In the genomic region with DNA sequence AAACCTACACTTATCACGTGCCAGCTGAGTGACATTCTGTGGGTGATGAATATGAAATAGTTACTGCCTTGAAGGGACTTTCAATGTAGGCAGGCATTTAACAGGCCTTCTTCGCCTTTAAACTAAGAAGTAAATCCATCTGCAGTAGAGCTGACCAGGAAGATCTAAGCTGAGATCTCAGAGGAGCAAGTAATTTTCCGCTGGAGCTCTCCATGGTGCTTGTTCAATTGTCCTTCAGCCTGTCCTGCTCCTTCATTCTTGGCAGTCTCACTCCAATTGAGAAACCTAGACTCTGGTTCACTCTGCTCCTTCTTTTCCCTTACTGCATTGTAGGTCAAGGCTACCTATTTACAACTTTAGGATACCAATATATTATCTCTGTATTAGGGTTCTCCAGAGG, we compare ENCODE assay signal across 11 cellular contexts.
DNase-seq lines count a peak whose midpoint lies in the region; ATAC-seq, FAIRE-seq and TF ChIP-seq lines count a peak whose summit lies in the region.
"Had no signal": no experiment of that assay in that cellular context is flagged by ENCODE, and none has a peak within 500 bp of the region (broad histone marks: within the 10 kb centered on the region; RNA-seq: fewer than 3 reads in every experiment).

No MANE protein-coding gene starts in this region.

- H3K36me3 Mint-ChIP-seq in astrocyte (ENCODE audit: low read depth, unreplicated experiment) = no peaks in the 10 kb centered on the region
- H3K36me3 Mint-ChIP-seq: activated naive CD8-positive, alpha-beta T cell had no signal

- no peaks in the 10 kb centered on the region for H3K9me3 ChIP-seq in IMR-90 (ENCODE audit: control insufficient read depth, insufficient read depth, low read length)
- H3K9me3 ChIP-seq in astrocyte (ENCODE audit: insufficient read depth, low read depth, low read length) = no peaks in the 10 kb centered on the region
- H3K9me3 ChIP-seq: HAP-1, neutrophil had no signal

- H3K4ac ChIP-seq in IMR-90 (ENCODE audit: low read depth, low read length) = no peak overlapping the region

- H2AFZ ChIP-seq in IMR-90 (replicated peaks; ENCODE audit: low read length, poor library complexity) (no peak overlapping the region), astrocyte (ENCODE audit: low read depth, low read length) (no peak overlapping the region)

- H2BK5ac ChIP-seq in IMR-90 (ENCODE audit: low read depth, low read length, poor library complexity, severe bottlenecking) = no peak overlapping the region

- no peaks in the 10 kb centered on the region for H3K4me1 ChIP-seq in IMR-90 (ENCODE audit: control insufficient read depth, insufficient read depth, low read length)
- H3K4me1 ChIP-seq in astrocyte (ENCODE audit: insufficient read depth, low read length) = no peaks in the 10 kb centered on the region
- H3K4me1 ChIP-seq: HAP-1 had no signal

- H2BK20ac ChIP-seq in IMR-90 (ENCODE audit: low read depth, low read length) = no peak overlapping the region

- no peak overlapping the region for H2BK120ac ChIP-seq in IMR-90 (ENCODE audit: low read depth, low read length)

- FAIRE-seq in astrocyte (lab: Jason Lieb, UNC) = peak; percentile 26

- CTCF ChIA-PET in IMR-90 (lab: Yijun Ruan, JAX) = no interaction called here

- no peak for TF ChIP-seq RAD21 in IMR-90 (IDR thresholded peaks at IDR 0.05; ENCODE audit: low read length)

- H2BK15ac ChIP-seq in IMR-90 (ENCODE audit: low read depth, low read length) = no peak overlapping the region

- DNase-seq in AG08396 (ENCODE audit: low spot score) = peak; percentile 38
- peak; percentile 66 for DNase-seq in IMR-90
- peak; percentile 33 for DNase-seq in astrocyte (ENCODE audit: low read depth)
- peak; percentile 26 for DNase-seq in kidney glomerular epithelial cell (lab: John Stamatoyannopoulos, UW)
- no peak for DNase-seq in cerebellar cortex (ENCODE audit: low spot score)
- no peak for DNase-seq in NCI-H510A treated with DMSO at 0.1 percent for 48 hours (lab: John Stamatoyannopoulos, UW)
- DNase-seq in DMS53 treated with DMSO at 0.1 percent for 48 hours (lab: John Stamatoyannopoulos, UW; ENCODE audit: unreplicated experiment) = no peak

- intact Hi-C loops in IMR-90 (cut with micrococcal nuclease) = no loop called here

- H3K14ac ChIP-seq in IMR-90 (replicated peaks; ENCODE audit: low read depth, low read length) = no peak overlapping the region

- H3K79me1 ChIP-seq in IMR-90 (ENCODE audit: low read depth in 1 of 2, low read length in 2 of 2) = no peaks in the 10 kb centered on the region

- H3K4me2 ChIP-seq in IMR-90 (ENCODE audit: low read depth, low read length) (no peak overlapping the region), astrocyte (ENCODE audit: low read length) (no peak overlapping the region)

- H3K9ac ChIP-seq in IMR-90 (ENCODE audit: low read depth, low read length) (no peak overlapping the region), astrocyte (ENCODE audit: low read length) (no peak overlapping the region)

- TF ChIP-seq CTCF in IMR-90 (conservative IDR thresholded peaks at IDR 0.05; ENCODE audit: low read depth, low read length) (no peak), astrocyte (IDR thresholded peaks at IDR 0.05; ENCODE audit: insufficient read depth, low read depth, low read length) (no peak)

- no peak overlapping the region for H4K91ac ChIP-seq in IMR-90 (ENCODE audit: insufficient read depth, low read depth, low read length)

- WGBS in IMR-90 (ENCODE audit: extremely low coverage in 2 of 2, insufficient read length in 1 of 2), 2 experiments = no CpG with 5 or more reads among the region's 3 CpGs

- no peaks in the 10 kb centered on the region for H3K9me3 Mint-ChIP-seq in astrocyte (ENCODE audit: unreplicated experiment)

- no peak overlapping the region for H3K4me3 ChIP-seq in IMR-90 (ENCODE audit: insufficient read depth, low read depth, low read length)
- no peak overlapping the region for H3K4me3 ChIP-seq in astrocyte (ENCODE audit: insufficient read depth, low read depth, low read length)
- H3K4me3 ChIP-seq: HAP-1 had no signal

- POLR2A ChIA-PET in IMR-90 (lab: Charles Lee; ENCODE audit: unreplicated experiment) = no interaction called here

- no peak overlapping the region for H3K27ac Mint-ChIP-seq in astrocyte (ENCODE audit: unreplicated experiment)
- H3K27ac Mint-ChIP-seq: activated naive CD8-positive, alpha-beta T cell had no signal

- TF ChIP-seq POLR2A in IMR-90 (IDR thresholded peaks at IDR 0.05; ENCODE audit: low read depth, low read length) = no peak

- H3K9me1 ChIP-seq in IMR-90 (ENCODE audit: insufficient read depth, low read length) = no peaks in the 10 kb centered on the region

- no peak overlapping the region for H2AK9ac ChIP-seq in IMR-90 (replicated peaks; ENCODE audit: low read depth, low read length, poor library complexity)

- H3K4me1 Mint-ChIP-seq in astrocyte (ENCODE audit: low read depth, unreplicated experiment) = peaks cover 2% of the 10 kb centered on the region

- no peak overlapping the region for H4K8ac ChIP-seq in IMR-90 (ENCODE audit: low read depth in 2 of 2, low read length in 2 of 2)

- H4K5ac ChIP-seq in IMR-90 (ENCODE audit: low read depth, low read length) = no peak overlapping the region

- H3K23ac ChIP-seq in IMR-90 (ENCODE audit: low read depth, low read length) = no peak overlapping the region

- no TSS peak for BruUV-seq in IMR-90 (replicated peaks; lab: Mats Ljungman, UMichigan)

- H3K27me3 ChIP-seq in IMR-90 (ENCODE audit: control insufficient read depth, insufficient read depth, low read length) (no peaks in the 10 kb centered on the region), astrocyte (ENCODE audit: insufficient read depth, low read length) (no peaks in the 10 kb centered on the region)
- H3K27me3 ChIP-seq: neutrophil had no signal

- H2AK5ac ChIP-seq in IMR-90 (ENCODE audit: low read depth, low read length) = no peak overlapping the region

- no peaks in the 10 kb centered on the region for H3K79me2 ChIP-seq in astrocyte (ENCODE audit: insufficient read depth, low read length)

- no peak overlapping the region for H3K56ac ChIP-seq in IMR-90 (ENCODE audit: extremely low read depth, insufficient read depth, low read length)

- no peaks in the 10 kb centered on the region for H4K20me1 ChIP-seq in IMR-90 (ENCODE audit: insufficient read depth, low read length)
- no peaks in the 10 kb centered on the region for H4K20me1 ChIP-seq in astrocyte (ENCODE audit: insufficient read depth, low read length)

- no peak overlapping the region for H3K27ac ChIP-seq in IMR-90 (ENCODE audit: insufficient read depth, low read length)
- H3K27ac ChIP-seq in astrocyte (ENCODE audit: low read depth, low read length) = no peak overlapping the region
- H3K27ac ChIP-seq: neutrophil had no signal

- ATAC-seq in IMR-90 (ENCODE audit: low read depth) (peak; percentile 76), GM19023 (IDR thresholded peaks at IDR 0.05; ENCODE audit: unreplicated experiment) (no peak)

- no peaks in the 10 kb centered on the region for H3K36me3 ChIP-seq in IMR-90 (ENCODE audit: control insufficient read depth, insufficient read depth, low read length)
- H3K36me3 ChIP-seq in astrocyte (ENCODE audit: insufficient read depth, low read length) = no peaks in the 10 kb centered on the region
- H3K36me3 ChIP-seq: HAP-1, neutrophil had no signal

- in situ Hi-C loops in IMR-90 (cut with MboI; ENCODE audit: low sequenced_read_pairs) = no loop called here

- dilution Hi-C loops in IMR-90 (cut with HindIII; ENCODE audit: low sequenced_read_pairs, unreplicated experiment) = no loop called here

- no peaks in the 10 kb centered on the region for H3K27me3 Mint-ChIP-seq in astrocyte (ENCODE audit: low read depth, unreplicated experiment)
- H3K27me3 Mint-ChIP-seq: activated naive CD8-positive, alpha-beta T cell had no signal

- no peak overlapping the region for H3K18ac ChIP-seq in IMR-90 (ENCODE audit: low read depth, low read length)

- H3K4me3 Mint-ChIP-seq in astrocyte (ENCODE audit: unreplicated experiment) = no peak overlapping the region
- H3K4me3 Mint-ChIP-seq: activated naive CD8-positive, alpha-beta T cell had no signal

TF ChIP-seq in IMR-90, 13 proteins besides CTCF, POLR2A, EP300 and RAD21:
- TF ChIP-seq MAZ (IDR thresholded peaks at IDR 0.05; ENCODE audit: borderline replicate concordance, low read depth, low read length) (no peak), RFX5 (IDR thresholded peaks at IDR 0.05; ENCODE audit: low read depth, low read length) (no peak), MAFK (IDR thresholded peaks at IDR 0.05; ENCODE audit: low read depth, low read length) (no peak), BHLHE40 (IDR thresholded peaks at IDR 0.05; ENCODE audit: low read depth, low read length) (no peak)
- TF ChIP-seq, protein P1, sequence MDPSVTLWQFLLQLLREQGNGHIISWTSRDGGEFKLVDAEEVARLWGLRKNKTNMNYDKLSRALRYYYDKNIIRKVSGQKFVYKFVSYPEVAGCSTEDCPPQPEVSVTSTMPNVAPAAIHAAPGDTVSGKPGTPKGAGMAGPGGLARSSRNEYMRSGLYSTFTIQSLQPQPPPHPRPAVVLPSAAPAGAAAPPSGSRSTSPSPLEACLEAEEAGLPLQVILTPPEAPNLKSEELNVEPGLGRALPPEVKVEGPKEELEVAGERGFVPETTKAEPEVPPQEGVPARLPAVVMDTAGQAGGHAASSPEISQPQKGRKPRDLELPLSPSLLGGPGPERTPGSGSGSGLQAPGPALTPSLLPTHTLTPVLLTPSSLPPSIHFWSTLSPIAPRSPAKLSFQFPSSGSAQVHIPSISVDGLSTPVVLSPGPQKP (IDR thresholded peaks at IDR 0.05; ENCODE audit: borderline replicate concordance, low read depth, low read length) = no peak
TF ChIP-seq in IMR-90: peak in this region for 0.

Comparison
In these comparisons a context has a peak if more than half of its experiments do, and no peak if none do; other contexts are left out.
1. DNase-seq: peak in AG08396 (single experiment), IMR-90 (single experiment), astrocyte (single experiment) and kidney glomerular epithelial cell (single experiment); none in cerebellar cortex (single experiment), NCI-H510A treated with DMSO at 0.1 percent for 48 hours (single experiment) and DMS53 treated with DMSO at 0.1 percent for 48 hours (single experiment).